12 cellular contexts compared by ENCODE assay signal in genomic region chr9:122065923-122066629, GRCh38.
"Had no signal": no experiment of that assay in that cellular context is flagged by ENCODE, and none has a peak within 500 bp of the region (broad histone marks: within the 10 kb centered on the region; RNA-seq: fewer than 3 reads in every experiment).

No MANE protein-coding gene starts in this region.

- ATAC-seq: activated CD4-positive, CD25-positive, alpha-beta regulatory T cell treated with anti-CD3 and anti-CD28 coated beads, Interleukin-2, amount 50 U/mL, for 24 hours; gastroesophageal sphincter had no signal

- H3K27me3 ChIP-seq: breast epithelium, esophagus squamous epithelium, gastroesophageal sphincter, hepatocyte, thyroid gland, uterus had no signal

- H3K36me3 ChIP-seq: breast epithelium, esophagus squamous epithelium, thyroid gland, uterus had no signal

- H3K9me3 ChIP-seq: breast epithelium, esophagus squamous epithelium, gastroesophageal sphincter, thyroid gland, uterus had no signal

- DNase-seq: activated effector memory CD4-positive, alpha-beta T cell treated with Interleukin-2 at 50 U/mL for 16 hours; activated T-cell treated with anti-CD3 and anti-CD28 coated beads, Interleukin-2, amount 50 U/mL, for 1 hour; anterior cingulate cortex; esophagus squamous epithelium; kidney; occipital lobe; thyroid gland; uterus had no signal

- H3K4me1 ChIP-seq: breast epithelium, esophagus squamous epithelium, thyroid gland had no signal

- H3K27ac ChIP-seq: breast epithelium, esophagus squamous epithelium, gastroesophageal sphincter, hepatocyte, thyroid gland, uterus had no signal

- H3K4me3 ChIP-seq: breast epithelium, esophagus squamous epithelium, gastroesophageal sphincter, hepatocyte, thyroid gland, uterus had no signal
